Comparison of ENCODE assay signal across 8 cellular contexts in the genomic region with DNA sequence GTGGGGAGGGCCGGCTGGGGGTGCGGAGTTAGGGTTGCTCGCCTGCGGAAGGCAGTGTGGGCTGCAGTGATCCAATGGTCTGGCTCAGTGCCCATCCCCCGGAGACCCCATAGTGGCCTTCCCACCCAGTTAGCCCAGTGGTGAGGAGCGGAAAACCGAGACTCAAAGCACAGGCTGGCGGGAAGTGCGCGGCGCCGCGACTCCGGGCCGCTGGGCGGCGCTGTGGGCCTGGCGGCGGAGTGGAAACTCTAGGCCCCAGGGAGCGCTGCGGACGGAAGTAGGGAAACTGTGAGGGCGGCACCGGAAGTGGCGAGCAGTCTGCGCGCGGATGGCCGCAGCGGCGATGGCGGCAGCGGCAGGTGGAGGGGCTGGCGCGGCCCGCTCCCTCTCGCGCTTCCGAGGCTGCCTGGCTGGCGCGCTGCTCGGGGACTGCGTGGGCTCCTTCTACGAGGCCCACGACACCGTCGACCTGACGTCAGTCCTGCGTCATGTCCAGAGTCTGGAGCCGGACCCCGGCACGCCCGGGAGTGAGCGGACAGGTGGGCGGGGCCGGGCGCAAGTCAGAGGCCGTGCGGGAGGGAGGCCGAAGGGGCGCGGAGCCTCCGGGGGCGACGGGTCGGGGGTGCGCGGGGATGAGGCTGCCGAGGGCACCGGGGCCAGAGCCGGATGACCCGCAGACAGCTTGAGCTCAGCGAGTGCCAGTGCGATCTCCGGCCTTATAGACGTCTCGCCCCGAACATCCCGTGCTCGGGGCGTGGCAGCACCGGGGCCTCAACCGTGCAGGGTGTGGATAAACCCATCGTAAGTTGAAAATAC. TPM values are rescaled to one million over a fixed set of nuclear protein-coding genes. Genes with fewer than 3 reads are reported as not detected.
DNase-seq lines count a peak whose midpoint lies in the region; ATAC-seq lines count a peak whose summit lies in the region.

Gene ADPRS, plus strand, starts transcription at position 316 of the 816 bp plus-strand sequence. Its CDS starts 13 bp downstream, at position 329.

- H3K9me3 Mint-ChIP-seq in IgD-negative memory B cell, result no peaks in the 10 kb centered on the region

- no peaks in the 10 kb centered on the region for H3K36me3 Mint-ChIP-seq in IgD-negative memory B cell

- peaks cover 15% of the 10 kb centered on the region for H3K27me3 Mint-ChIP-seq in IgD-negative memory B cell

- peak within 1 kb of the TSS; percentile 82 to 99 (median 92) for H3K27ac Mint-ChIP-seq in IgD-negative memory B cell

- peak; percentile 75 for ATAC-seq in GM21529 (IDR thresholded peaks at IDR 0.05; ENCODE audit: unreplicated experiment)

- DNase-seq in DMS53 (lab: John Stamatoyannopoulos, UW), result peak; percentile 95
- peak; percentile 19 for DNase-seq in OCI-M2 (lab: John Stamatoyannopoulos, UW; ENCODE audit: unreplicated experiment)
- peak; percentile 84 for DNase-seq in activated T-cell treated with anti-CD3 and anti-CD28 coated beads for 4 hours
- peak; percentile 63 for DNase-seq in epithelial cell of prostate (ENCODE audit: low read depth, low spot score)
- DNase-seq in mucosa of gallbladder (ENCODE audit: low spot score), result peak; percentile 89
- peak; percentile 87 for DNase-seq in stimulated activated CD8-positive, alpha-beta memory T cell treated with anti-CD3 and anti-CD28 coated beads, Interleukin-4, amount 100 ng/mL, for 24 hours (ENCODE audit: low read depth)

- peak within 1 kb of the TSS; percentile 79 to 97 (median 90) for H3K4me3 Mint-ChIP-seq in IgD-negative memory B cell

- peak within 1 kb of the TSS; percentile 75 for H3K27ac ChIP-seq in epithelial cell of prostate

- H3K4me1 Mint-ChIP-seq in IgD-negative memory B cell, result peaks cover 7 to 10% (median 7%) of the 10 kb centered on the region in 3 donors

RNA-seq across cellular contexts. Expression of gene ADPRS, which starts in this region (rescaled TPM):
- 29.7 TPM for polyA plus RNA-seq in IgD-negative memory B cell
- total RNA-seq in mucosa of gallbladder, result 28.9 TPM

Comparison
In these comparisons a context has a peak if more than half of its experiments do, and no peak if none do; other contexts are left out.
1. Peak in every context shown above with its lines: DNase-seq, ATAC-seq and H3K27ac ChIP-seq.
2. DNase-seq: peak in every context shown above with its lines; median percentile 95 in DMS53; 89 in mucosa of gallbladder; 87 in stimulated activated CD8-positive, alpha-beta memory T cell treated with anti-CD3 and anti-CD28 coated beads, Interleukin-4, amount 100 ng/mL, for 24 hours; 84 in activated T-cell treated with anti-CD3 and anti-CD28 coated beads for 4 hours; 63 in epithelial cell of prostate; 19 in OCI-M2.